In the genomic region with DNA sequence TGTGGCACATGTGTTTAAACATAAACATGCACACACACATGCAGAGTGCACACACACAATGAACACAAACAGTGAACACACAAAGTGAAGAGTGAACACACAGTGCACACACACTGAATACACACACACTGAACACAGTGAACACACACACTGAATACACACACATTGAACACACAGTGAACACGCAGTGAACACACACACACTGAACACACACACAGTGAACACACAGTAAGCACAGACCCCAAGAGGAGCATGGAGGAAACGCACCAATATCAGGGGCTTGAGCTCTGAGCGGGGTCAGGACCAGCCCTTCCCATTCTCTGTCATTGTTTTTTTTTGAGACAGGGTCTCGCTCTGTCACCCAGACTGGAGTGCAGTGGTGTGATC, we compare ENCODE assay signal across 26 cellular contexts. TPM values are rescaled to one million over a fixed set of nuclear protein-coding genes. Genes with fewer than 3 reads are reported as not detected.
"Had no signal": no experiment of that assay in that cellular context is flagged by ENCODE, and none has a peak within 500 bp of the region (broad histone marks: within the 10 kb centered on the region; RNA-seq: fewer than 3 reads in every experiment).

No MANE protein-coding gene starts in this region.

- ATAC-seq: gastrocnemius medialis, heart right ventricle had no signal

- H3K27ac ChIP-seq: dorsolateral prefrontal cortex, esophagus muscularis mucosa, gastrocnemius medialis, heart right ventricle, ovary, right atrium auricular region, sigmoid colon, skin epidermis, stomach had no signal

- H3K4me3 Mint-ChIP-seq: naive B cell, nephron had no signal

- DNase-seq: cortex of kidney; dorsolateral prefrontal cortex; effector CD8-positive, alpha-beta T cell; gastrocnemius medialis; heart right ventricle; hypothalamus; kidney glomerular epithelial cell; mesendoderm; naive B cell; ovary; sigmoid colon; stimulated activated CD4-positive, alpha-beta T cell treated with anti-CD3 and anti-CD28 coated beads, Interleukin-12 subunit alpha, Interleukin-12 subunit beta, amount 100 ng/mL, for 4 hours; stimulated activated naive CD4-positive, alpha-beta T cell; stomach; substantia nigra; trophoblast cell had no signal

- H3K9me3 Mint-ChIP-seq: naive B cell, nephron had no signal

- H3K27ac Mint-ChIP-seq: nephron had no signal

- H3K4me3 ChIP-seq: dorsolateral prefrontal cortex, esophagus muscularis mucosa, gastrocnemius medialis, heart right ventricle, ovary, right atrium auricular region, sigmoid colon, skin epidermis, stomach had no signal

- FAIRE-seq: islet of Langerhans had no signal

- H3K4me1 ChIP-seq: right atrium auricular region, stomach had no signal

- H3K27me3 Mint-ChIP-seq: naive B cell had no signal

- H3K27me3 ChIP-seq: dorsolateral prefrontal cortex, esophagus muscularis mucosa, gastrocnemius medialis, heart right ventricle, ovary, right atrium auricular region, sigmoid colon, stomach had no signal

- H3K36me3 ChIP-seq: ovary had no signal

- H3K9me3 ChIP-seq: esophagus muscularis mucosa, gastrocnemius medialis, heart right ventricle, ovary, right atrium auricular region, sigmoid colon, stomach had no signal

RNA-seq across cellular contexts. Expression of gene FNDC11, which starts 37.2 kb away (rescaled TPM):
- total RNA-seq: right atrium auricular region had no signal

RNA-seq across cellular contexts. Expression of gene SRMS, which starts 43.6 kb away (rescaled TPM):
- total RNA-seq: dorsolateral prefrontal cortex, esophagus muscularis mucosa, fibroblast of villous mesenchyme, gastrocnemius medialis, heart right ventricle, liver, lung microvascular endothelial cell, ovary, posterior vena cava, right atrium auricular region, sigmoid colon had no signal
- polyA plus RNA-seq: heart right ventricle, liver, ovary, urinary bladder had no signal

RNA-seq across cellular contexts. Expression of gene PTK6, which starts 54.0 kb away (rescaled TPM):
- total RNA-seq: lung microvascular endothelial cell, right atrium auricular region had no signal
